Comparison of ENCODE assay signal across 1 cellular context in genomic region chr4:4461850-4462249, GRCh38.
TF ChIP-seq lines count a peak whose summit lies in the region.

No MANE protein-coding gene starts in this region.

TF ChIP-seq in HepG2, 621 proteins besides CTCF, POLR2A, EP300 and RAD21 (continued from another document and continues in another):
- TF ChIP-seq ZBTB2 (CRISPR knock-in tag; IDR thresholded peaks at IDR 0.05; ENCODE audit: low read depth) (no peak), ZBTB7B (CRISPR knock-in tag; IDR thresholded peaks at IDR 0.05) (peak; percentile 33; the same call in 1 of the 2 replicates), ZZZ3 (CRISPR knock-in tag; IDR thresholded peaks at IDR 0.05; ENCODE audit: borderline replicate concordance) (no peak), NCOA2 (CRISPR knock-in tag; IDR thresholded peaks at IDR 0.05) (peak; percentile 53), ZSCAN30 (CRISPR knock-in tag; IDR thresholded peaks at IDR 0.05) (no peak), SRSF9 (IDR thresholded peaks at IDR 0.05; ENCODE audit: borderline replicate concordance, insufficient read depth, low read depth, low read length, poor library complexity, severe bottlenecking) (no peak), ZNF670 (CRISPR knock-in tag; IDR thresholded peaks at IDR 0.05; ENCODE audit: borderline replicate concordance) (no peak), ZNF619 (CRISPR knock-in tag; IDR thresholded peaks at IDR 0.05) (no peak), MED13 (CRISPR knock-in tag; IDR thresholded peaks at IDR 0.05) (no peak), FOSL1 (CRISPR knock-in tag; IDR thresholded peaks at IDR 0.05; ENCODE audit: borderline replicate concordance) (no peak), ZNF513 (CRISPR knock-in tag; conservative IDR thresholded peaks at IDR 0.05) (no peak), MNT (IDR thresholded peaks at IDR 0.05) (peak; percentile 71), ZNF335 (CRISPR knock-in tag; IDR thresholded peaks at IDR 0.05) (no peak), ZNF7 (CRISPR knock-in tag; IDR thresholded peaks at IDR 0.05) (no peak), PHF21A (CRISPR knock-in tag; IDR thresholded peaks at IDR 0.05) (no peak), ZNF263 (CRISPR knock-in tag; IDR thresholded peaks at IDR 0.05) (peak; percentile 67; the same call in 1 of the 2 replicates), CREB1 (IDR thresholded peaks at IDR 0.05) (no peak), CREB1 (CRISPR knock-in tag; IDR thresholded peaks at IDR 0.05) (no peak), DPF2 (CRISPR knock-in tag; IDR thresholded peaks at IDR 0.05; ENCODE audit: borderline replicate concordance, low read depth) (no peak), DMTF1 (CRISPR knock-in tag; IDR thresholded peaks at IDR 0.05) (no peak), ZNF83 (CRISPR knock-in tag; IDR thresholded peaks at IDR 0.05; ENCODE audit: borderline replicate concordance) (no peak), NKX3-1 (CRISPR knock-in tag; IDR thresholded peaks at IDR 0.05) (no peak), BRD4 (CRISPR knock-in tag; IDR thresholded peaks at IDR 0.05) (no peak), FOXJ3 (CRISPR knock-in tag; IDR thresholded peaks at IDR 0.05; ENCODE audit: borderline replicate concordance) (no peak), SIN3B (IDR thresholded peaks at IDR 0.05; ENCODE audit: low read length) (no peak), GPN1 (CRISPR knock-in tag; IDR thresholded peaks at IDR 0.05; ENCODE audit: borderline replicate concordance) (no peak), MYC (CRISPR knock-in tag; IDR thresholded peaks at IDR 0.05; ENCODE audit: borderline replicate concordance) (0 out of 2 replicates have a peak, but pooled peaks have one; percentile 23), ZNF772 (CRISPR knock-in tag; IDR thresholded peaks at IDR 0.05) (0 out of 2 replicates have a peak, but pooled peaks have one; percentile 40), PAX8 (CRISPR knock-in tag; IDR thresholded peaks at IDR 0.05; ENCODE audit: borderline replicate concordance) (no peak), ZSCAN20 (CRISPR knock-in tag; IDR thresholded peaks at IDR 0.05; ENCODE audit: borderline replicate concordance) (no peak), ZBTB25 (CRISPR knock-in tag; IDR thresholded peaks at IDR 0.05) (no peak), RFX3 (CRISPR knock-in tag; IDR thresholded peaks at IDR 0.05) (no peak), FOSL2 (CRISPR knock-in tag; IDR thresholded peaks at IDR 0.05) (peak; percentile 33; the same call in 1 of the 2 replicates), ETS1 (CRISPR knock-in tag; IDR thresholded peaks at IDR 0.05) (no peak), SRSF1 (optimal IDR thresholded peaks at IDR 0.05; ENCODE audit: low read depth, low read length) (no peak), KDM6A (CRISPR knock-in tag; IDR thresholded peaks at IDR 0.05; ENCODE audit: low read depth) (no peak), TBX2 (CRISPR knock-in tag; IDR thresholded peaks at IDR 0.05; ENCODE audit: borderline replicate concordance) (peak; percentile 63; the same call in 1 of the 2 replicates), ZBTB14 (CRISPR knock-in tag; IDR thresholded peaks at IDR 0.05) (no peak), KMT2B (CRISPR knock-in tag; IDR thresholded peaks at IDR 0.05) (no peak), ZNF251 (CRISPR knock-in tag; IDR thresholded peaks at IDR 0.05) (no peak), CAMTA2 (CRISPR knock-in tag; IDR thresholded peaks at IDR 0.05; ENCODE audit: borderline replicate concordance) (no peak), ETV5 (CRISPR knock-in tag; IDR thresholded peaks at IDR 0.05; ENCODE audit: borderline replicate concordance) (peak; percentile 28; the same call in 1 of the 2 replicates), CHD4 (IDR thresholded peaks at IDR 0.05; ENCODE audit: borderline replicate concordance, low read length) (no peak), ZNF124 (CRISPR knock-in tag; IDR thresholded peaks at IDR 0.05) (no peak), FIP1L1 (IDR thresholded peaks at IDR 0.05; ENCODE audit: borderline replicate concordance, insufficient read depth, low read depth, low read length) (no peak), RARG (CRISPR knock-in tag; IDR thresholded peaks at IDR 0.05; ENCODE audit: low read depth) (no peak), CBX2 (IDR thresholded peaks at IDR 0.05; ENCODE audit: low read depth, low read length) (no peak), CBX2 (CRISPR knock-in tag; IDR thresholded peaks at IDR 0.05; ENCODE audit: low read depth) (no peak), ZNF775 (CRISPR knock-in tag; IDR thresholded peaks at IDR 0.05; ENCODE audit: borderline replicate concordance) (no peak), ZHX2 (IDR thresholded peaks at IDR 0.05; ENCODE audit: low read depth) (no peak), ZHX2 (CRISPR knock-in tag; IDR thresholded peaks at IDR 0.05; ENCODE audit: borderline replicate concordance) (no peak), SP2 (CRISPR knock-in tag; IDR thresholded peaks at IDR 0.05) (no peak)
